Comparison of ENCODE assay signal across 32 cellular contexts in the genomic region with DNA sequence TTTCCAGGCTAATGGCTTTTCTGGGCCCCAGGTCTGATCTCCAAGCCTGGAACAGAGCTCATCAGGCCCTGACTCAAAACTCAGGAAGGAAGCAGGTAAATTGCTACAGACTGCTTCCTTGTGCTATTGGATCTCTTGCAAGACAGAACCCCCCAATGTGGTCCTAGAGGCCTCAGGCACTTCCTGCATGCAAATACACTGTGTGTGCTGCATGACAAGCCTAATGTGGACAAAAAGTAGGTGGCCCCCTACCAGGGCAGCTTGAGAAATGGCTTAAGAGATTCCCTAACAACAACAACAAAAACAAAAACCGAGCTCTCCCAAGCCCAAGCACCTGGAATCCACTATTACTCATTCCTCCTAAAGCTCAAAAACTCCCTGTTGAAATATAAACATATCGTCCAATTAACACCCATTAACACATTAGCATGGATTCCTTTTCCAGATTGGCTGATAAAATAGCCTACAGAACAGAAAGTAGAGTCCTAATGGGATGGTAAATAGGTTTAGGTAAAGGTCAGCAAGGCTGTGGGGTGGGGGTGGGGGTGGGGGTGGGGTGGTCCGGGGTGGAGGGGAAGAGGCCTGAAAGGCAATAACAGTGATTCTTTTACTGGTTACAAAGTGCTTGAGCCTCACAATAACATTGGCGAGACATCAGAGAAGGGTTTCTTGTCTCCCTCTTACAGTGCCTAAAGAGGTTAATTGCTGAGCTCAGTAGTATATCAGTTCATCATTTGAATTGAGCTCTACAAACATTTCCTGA. TPM values are rescaled to one million over a fixed set of nuclear protein-coding genes. Genes with fewer than 3 reads are reported as not detected.
DNase-seq lines count a peak whose midpoint lies in the region; ATAC-seq and TF ChIP-seq lines count a peak whose summit lies in the region.
"Had no signal": no experiment of that assay in that cellular context is flagged by ENCODE, and none has a peak within 500 bp of the region (broad histone marks: within the 10 kb centered on the region; RNA-seq: fewer than 3 reads in every experiment).

No MANE protein-coding gene starts in this region.

- ATAC-seq in HG03565 (IDR thresholded peaks at IDR 0.05; ENCODE audit: unreplicated experiment) = peak; percentile 45
- ATAC-seq in GM18520 (IDR thresholded peaks at IDR 0.05; ENCODE audit: unreplicated experiment) = no peak
- ATAC-seq: activated naive CD8-positive, alpha-beta T cell treated with anti-CD3 and anti-CD28 coated beads, Interleukin-2, amount 50 U/mL, for 24 hours; gastroesophageal sphincter; pancreas had no signal

- no peak overlapping the region for H3K9ac ChIP-seq in SK-N-MC (ENCODE audit: insufficient read length)
- peak overlapping the region; percentile 67 for H3K9ac ChIP-seq in iPS-20b (ENCODE audit: low read depth, low read length)
- no peak overlapping the region for H3K9ac ChIP-seq in MM.1S (ENCODE audit: low read length)
- H3K9ac ChIP-seq: KMS-11, SK-N-SH had no signal

- H2AFZ ChIP-seq in MM.1S (ENCODE audit: low read length) = no peak overlapping the region

- H3K9me3 ChIP-seq in SK-N-MC (ENCODE audit: low read depth, low read length) (no peaks in the 10 kb centered on the region), iPS-20b (ENCODE audit: insufficient read depth, low read depth, low read length) (no peaks in the 10 kb centered on the region), MM.1S (replicated peaks; ENCODE audit: insufficient read depth, low read length) (no peaks in the 10 kb centered on the region), adrenal gland (replicated peaks in 1 of 3) (no peaks in the 10 kb centered on the region)
- H3K9me3 ChIP-seq: gastroesophageal sphincter, pancreas, right atrium auricular region, SK-N-SH, tibial artery had no signal

- DNase-seq in D341Med (ENCODE audit: low spot score) (peak; percentile 57), SK-N-MC (ENCODE audit: low read depth, low spot score) (no peak), MM.1S (no peak), GM19240 (ENCODE audit: insufficient read length, low spot score) (no peak), adrenal gland (no peak)
- DNase-seq: activated CD4-positive, alpha-beta T cell treated with anti-CD3 and anti-CD28 coated beads for 48 hours; activated CD8-positive, alpha-beta memory T cell treated with anti-CD3 and anti-CD28 coated beads for 24 hours; activated gamma-delta T cell; activated naive CD8-positive, alpha-beta T cell treated with anti-CD3 and anti-CD28 coated beads, Interleukin-2, amount 50 U/mL, for 24 hours; CD4-positive, CD25-positive, alpha-beta regulatory T cell; dermis blood vessel endothelial cell; hippocampal formation; NCI-H1048; NCI-H187 treated with DMSO at 0.1 percent for 48 hours; NCI-H69; nephron progenitor cell; pancreas; SK-N-SH; T-helper 2 cell; tibial artery had no signal

- H3F3A ChIP-seq in MM.1S (ENCODE audit: insufficient read depth, low read length) = no peaks in the 10 kb centered on the region

- no peak for TF ChIP-seq POLR2A in adrenal gland (IDR thresholded peaks at IDR 0.05)

- intact Hi-C loops in adrenal gland (cut with DNase I) = no loop called here

- H3K36me3 ChIP-seq in SK-N-MC (ENCODE audit: insufficient read depth, low read length) (no peaks in the 10 kb centered on the region), iPS-20b (ENCODE audit: insufficient read depth, low read depth, low read length) (no peaks in the 10 kb centered on the region), MM.1S (replicated peaks; ENCODE audit: insufficient read depth, low read length) (no peaks in the 10 kb centered on the region), adrenal gland (replicated peaks in 1 of 2) (no peaks in the 10 kb centered on the region)
- H3K36me3 ChIP-seq: gastroesophageal sphincter, pancreas, right atrium auricular region, tibial artery had no signal

- H3K4me3 ChIP-seq in SK-N-MC = no peak overlapping the region
- peak overlapping the region; percentile 43; the same call in 1 of the 2 replicates for H3K4me3 ChIP-seq in iPS-20b (ENCODE audit: low read length)
- H3K4me3 ChIP-seq in MM.1S (ENCODE audit: low read length) = no peak overlapping the region
- no peak overlapping the region for H3K4me3 ChIP-seq in adrenal gland
- H3K4me3 ChIP-seq: gastroesophageal sphincter, lung, pancreas, right atrium auricular region, tibial artery had no signal

- no peaks in the 10 kb centered on the region for H4K20me1 ChIP-seq in MM.1S (ENCODE audit: insufficient read depth, low read length)

- H3K27ac ChIP-seq in SK-N-MC (peak overlapping the region; percentile 22; the same call in 1 of the 2 replicates), iPS-20b (ENCODE audit: low read length) (peak overlapping the region; percentile 91), MM.1S (ENCODE audit: low read length) (no peak overlapping the region), adrenal gland (no peak overlapping the region)
- H3K27ac ChIP-seq: gastroesophageal sphincter, KMS-11, pancreas, right atrium auricular region, tibial artery had no signal

- H3K9me2 ChIP-seq in MM.1S (replicated peaks; ENCODE audit: insufficient read depth, low read length) = no peaks in the 10 kb centered on the region
- H3K9me2 ChIP-seq: SK-N-SH had no signal

- H3K27me3 ChIP-seq in iPS-20b (ENCODE audit: insufficient read depth, low read length) (no peaks in the 10 kb centered on the region), MM.1S (replicated peaks; ENCODE audit: insufficient read depth, low read length) (no peaks in the 10 kb centered on the region), adrenal gland (peaks cover 6% of the 10 kb centered on the region)
- H3K27me3 ChIP-seq: gastroesophageal sphincter, right atrium auricular region, tibial artery had no signal

- WGBS in adrenal gland, 4 donors = 35 to 67% (median 48%) methylated on average over 3 to 4 of the region's 4 CpGs

- H3K4me2 ChIP-seq in MM.1S (ENCODE audit: low read depth, low read length) = no peak overlapping the region
- H3K4me2 ChIP-seq: KMS-11, SK-N-SH had no signal

- no peaks in the 10 kb centered on the region for H3K79me2 ChIP-seq in MM.1S (ENCODE audit: low read length)

- peaks cover 16% of the 10 kb centered on the region for H3K4me1 ChIP-seq in iPS-20b (ENCODE audit: insufficient read depth, low read length)
- no peaks in the 10 kb centered on the region for H3K4me1 ChIP-seq in MM.1S (ENCODE audit: low read length)
- H3K4me1 ChIP-seq in adrenal gland (replicated peaks in 1 of 2) = no peaks in the 10 kb centered on the region
- H3K4me1 ChIP-seq: gastroesophageal sphincter, pancreas, right atrium auricular region, tibial artery had no signal

- no peak for TF ChIP-seq CTCF in MM.1S (IDR thresholded peaks at IDR 0.05; ENCODE audit: low read length)
- TF ChIP-seq CTCF in adrenal gland (IDR thresholded peaks at IDR 0.05) = no peak

RNA-seq across cellular contexts. Expression of a gene that starts 24.1 kb away (rescaled TPM):
- under 1 TPM in 2 of 8 donors, not detected in 6; 0.15 to 0.18 TPM for total RNA-seq in adrenal gland
- not detected for polyA plus RNA-seq in adrenal gland
- total RNA-seq: A172; CD4-positive, CD25-positive, alpha-beta regulatory T cell; H4; HT-29; kidney epithelial cell; lung; mucosa of gallbladder; pancreas; right atrium auricular region had no signal
- polyA plus RNA-seq: CD4-positive, CD25-positive, alpha-beta regulatory T cell; pancreas; SK-N-SH had no signal

Comparison
In these comparisons a context has a peak if more than half of its experiments do, and no peak if none do; other contexts are left out.
1. H3K27ac ChIP-seq: peak in SK-N-MC (single experiment) and iPS-20b (single experiment); none in MM.1S (single experiment) and adrenal gland (0 of 5).